Comparison of ENCODE assay signal across 7 cellular contexts in the genomic region with DNA sequence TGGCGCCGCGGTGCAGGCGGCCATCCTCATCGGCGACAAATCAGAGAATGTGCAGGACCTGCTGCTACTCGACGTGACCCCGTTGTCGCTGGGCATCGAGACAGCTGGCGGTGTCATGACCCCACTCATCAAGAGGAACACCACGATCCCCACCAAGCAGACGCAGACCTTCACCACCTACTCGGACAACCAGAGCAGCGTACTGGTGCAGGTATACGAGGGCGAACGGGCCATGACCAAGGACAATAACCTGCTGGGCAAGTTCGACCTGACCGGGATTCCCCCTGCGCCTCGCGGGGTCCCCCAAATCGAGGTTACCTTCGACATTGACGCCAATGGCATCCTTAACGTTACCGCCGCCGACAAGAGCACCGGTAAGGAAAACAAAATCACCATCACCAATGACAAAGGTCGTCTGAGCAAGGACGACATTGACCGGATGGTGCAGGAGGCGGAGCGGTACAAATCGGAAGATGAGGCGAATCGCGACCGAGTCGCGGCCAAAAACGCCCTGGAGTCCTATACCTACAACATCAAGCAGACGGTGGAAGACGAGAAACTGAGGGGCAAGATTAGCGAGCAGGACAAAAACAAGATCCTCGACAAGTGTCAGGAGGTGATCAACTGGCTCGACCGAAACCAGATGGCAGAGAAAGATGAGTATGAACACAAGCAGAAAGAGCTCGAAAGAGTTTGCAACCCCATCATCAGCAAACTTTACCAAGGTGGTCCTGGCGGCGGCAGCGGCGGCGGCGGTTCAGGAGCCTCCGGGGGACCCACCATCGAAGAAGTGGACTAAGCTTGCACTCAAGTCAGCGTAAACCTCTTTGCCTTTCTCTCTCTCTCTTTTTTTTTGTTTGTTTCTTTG.
DNase-seq lines count a peak whose midpoint lies in the region; ATAC-seq lines count a peak whose summit lies in the region.

No MANE protein-coding gene starts in this region.

- H3K9me3 ChIP-seq in HUES48 (ENCODE audit: control insufficient read depth, insufficient read depth, low read length), result peaks cover 6% of the 10 kb centered on the region

- H3K36me3 Mint-ChIP-seq in activated naive CD8-positive, alpha-beta T cell, result no peaks in the 10 kb centered on the region
- peaks cover 6 to 19% of the 10 kb centered on the region in 2 donors for H3K36me3 Mint-ChIP-seq in stimulated activated naive B cell treated with anti-CD40 and anti-IgM and Interleukin-4, amounts not matched to agents 10 μg/mL and 1 μg/mL and 100 μg/mL, for 72 hours

- peaks cover 25% of the 10 kb centered on the region for H3K27me3 ChIP-seq in HUES48 (ENCODE audit: control insufficient read depth, insufficient read depth, low read length)

- H3K27me3 Mint-ChIP-seq in activated naive CD8-positive, alpha-beta T cell, result peaks cover 1% of the 10 kb centered on the region
- peaks cover 22 to 33% of the 10 kb centered on the region in 2 donors for H3K27me3 Mint-ChIP-seq in stimulated activated naive B cell treated with anti-CD40 and anti-IgM and Interleukin-4, amounts not matched to agents 10 μg/mL and 1 μg/mL and 100 μg/mL, for 72 hours

- no peak overlapping the region for H3K27ac ChIP-seq in HUES48 (ENCODE audit: low read depth, low read length)

- H3K27ac Mint-ChIP-seq in activated naive CD8-positive, alpha-beta T cell, result peak overlapping the region; percentile 3
- H3K27ac Mint-ChIP-seq in stimulated activated naive B cell treated with anti-CD40 and anti-IgM and Interleukin-4, amounts not matched to agents 10 μg/mL and 1 μg/mL and 100 μg/mL, for 72 hours, result peak overlapping the region; percentile 82

- DNase-seq in islet precursor cell (peak; percentile 51), pons (ENCODE audit: low spot score) (no peak), ecto neural progenitor cell (ENCODE audit: low spot score) (no peak)
- no peak for DNase-seq in stimulated activated naive B cell treated with anti-CD40 and anti-IgM and Interleukin-4, amounts not matched to agents 10 μg/mL and 1 μg/mL and 100 μg/mL, for 72 hours

- peaks cover 27% of the 10 kb centered on the region for H3K4me1 ChIP-seq in HUES48 (ENCODE audit: control insufficient read depth, insufficient read depth, low read length)

- peaks cover 33% of the 10 kb centered on the region for H3K4me1 Mint-ChIP-seq in activated naive CD8-positive, alpha-beta T cell (ENCODE audit: low read depth)
- peaks cover 22 to 31% of the 10 kb centered on the region in 2 donors for H3K4me1 Mint-ChIP-seq in stimulated activated naive B cell treated with anti-CD40 and anti-IgM and Interleukin-4, amounts not matched to agents 10 μg/mL and 1 μg/mL and 100 μg/mL, for 72 hours

- H3K9ac ChIP-seq in HUES48 (ENCODE audit: low read depth, low read length), result peak overlapping the region; percentile 11

- no peak for ATAC-seq in stimulated activated naive B cell treated with anti-CD40 and anti-IgM and Interleukin-4, amounts not matched to agents 10 μg/mL and 1 μg/mL and 100 μg/mL, for 72 hours (replicated peaks)
- no peak for ATAC-seq in GM18861 (IDR thresholded peaks at IDR 0.05; ENCODE audit: unreplicated experiment)

- peak overlapping the region; percentile 72 for H3K4me3 ChIP-seq in HUES48 (ENCODE audit: low read depth, low read length)

- H3K4me3 Mint-ChIP-seq in activated naive CD8-positive, alpha-beta T cell, result peak overlapping the region; percentile 97
- H3K4me3 Mint-ChIP-seq in stimulated activated naive B cell treated with anti-CD40 and anti-IgM and Interleukin-4, amounts not matched to agents 10 μg/mL and 1 μg/mL and 100 μg/mL, for 72 hours, result peak overlapping the region; percentile 73 to 84

- H3K36me3 ChIP-seq in HUES48 (ENCODE audit: control insufficient read depth, insufficient read depth, low read length), result no peaks in the 10 kb centered on the region

- no peaks in the 10 kb centered on the region for H3K9me3 Mint-ChIP-seq in activated naive CD8-positive, alpha-beta T cell (ENCODE audit: low read depth)
- H3K9me3 Mint-ChIP-seq in stimulated activated naive B cell treated with anti-CD40 and anti-IgM and Interleukin-4, amounts not matched to agents 10 μg/mL and 1 μg/mL and 100 μg/mL, for 72 hours, result peaks cover 0 to 9% of the 10 kb centered on the region in 2 donors
